ENCODE assay signal across 9 cellular contexts in the genomic region with DNA sequence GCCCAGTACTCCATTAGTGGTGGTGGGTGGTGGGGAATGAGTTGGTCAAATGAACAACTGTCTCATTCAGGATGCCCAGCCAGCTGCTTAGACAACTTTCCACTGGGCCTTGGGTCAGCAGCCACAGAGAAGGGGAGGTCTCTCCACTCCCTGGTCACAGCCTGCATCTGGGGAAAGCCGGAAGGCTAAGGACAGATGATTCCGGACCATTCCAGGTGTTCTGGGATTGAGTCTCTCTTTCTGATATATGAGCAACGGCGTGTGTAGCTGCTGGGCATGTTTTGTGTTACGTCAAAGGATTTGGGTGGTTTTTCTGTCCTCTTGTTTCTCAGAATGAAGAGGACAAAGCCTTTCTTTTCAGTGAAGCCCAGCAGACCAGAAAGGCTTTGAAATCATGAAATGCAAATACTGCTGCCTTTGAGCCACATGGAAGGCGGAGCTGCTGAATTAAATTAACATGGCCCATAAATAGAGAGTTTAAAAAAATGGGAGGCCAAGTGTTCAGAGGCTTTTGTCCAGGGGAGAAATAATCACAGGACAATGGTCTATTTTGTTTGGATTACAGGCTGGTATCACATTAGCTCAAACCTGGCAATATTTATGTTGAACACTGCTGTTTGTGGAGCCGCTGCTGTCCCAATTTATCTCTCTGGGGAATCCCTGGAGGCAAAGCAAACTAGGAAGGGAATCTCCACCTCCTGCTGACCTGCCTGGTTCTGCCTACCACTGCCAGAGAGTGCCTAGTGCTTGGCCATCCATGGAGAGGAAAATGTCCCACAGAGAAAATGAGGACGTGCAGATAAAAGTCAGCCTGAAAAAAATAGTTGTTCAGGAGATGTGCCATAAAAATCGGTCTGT.
DNase-seq lines count a peak whose midpoint lies in the region; ATAC-seq and TF ChIP-seq lines count a peak whose summit lies in the region.
"Had no signal": no experiment of that assay in that cellular context is flagged by ENCODE, and none has a peak within 500 bp of the region (broad histone marks: within the 10 kb centered on the region; RNA-seq: fewer than 3 reads in every experiment).

No MANE protein-coding gene starts in this region.

- H3K4me1 Mint-ChIP-seq in immature natural killer cell, result no peaks in the 10 kb centered on the region

- WGBS in prostate gland, result 42% methylated on average over 9 of the region's 9 CpGs

- H3K27me3 Mint-ChIP-seq in immature natural killer cell (ENCODE audit: low read depth in 3 of 3), result peaks cover 0 to 17% (median 4%) of the 10 kb centered on the region in 3 donors

- H3K9me3 Mint-ChIP-seq in immature natural killer cell, result peaks cover 0 to 1% (median 0%) of the 10 kb centered on the region in 6 donors

- H3K36me3 ChIP-seq in prostate gland, result no peaks in the 10 kb centered on the region

- no peaks in the 10 kb centered on the region for H3K9me3 ChIP-seq in prostate gland

- no peak overlapping the region for H3K4me3 Mint-ChIP-seq in immature natural killer cell

- no peaks in the 10 kb centered on the region for H3K27me3 ChIP-seq in prostate gland (replicated peaks; ENCODE audit: insufficient read depth)

- peak; percentile 51 for DNase-seq in NCI-H774 (lab: John Stamatoyannopoulos, UW)
- peak; percentile 97 for DNase-seq in pons (ENCODE audit: low spot score)
- no peak for DNase-seq in HPDE6-E6E7 (ENCODE audit: extremely low spot score)
- DNase-seq in immature natural killer cell, result no peak
- no peak for DNase-seq in prostate gland (ENCODE audit: low spot score)

- intact Hi-C loops in prostate gland (cut with DNase I), result no loop called here

- no peaks in the 10 kb centered on the region for H3K4me1 ChIP-seq in prostate gland (replicated peaks)

- TF ChIP-seq POLR2A in prostate gland (IDR thresholded peaks at IDR 0.05), result no peak

- H3K36me3 Mint-ChIP-seq in immature natural killer cell, result no peaks in the 10 kb centered on the region

- no peak overlapping the region for H3K4me3 ChIP-seq in prostate gland
- H3K4me3 ChIP-seq: skin epidermis had no signal

- H3K27ac Mint-ChIP-seq in immature natural killer cell, result no peak overlapping the region

- peak; percentile 89 for ATAC-seq in GM19035 (IDR thresholded peaks at IDR 0.05; ENCODE audit: unreplicated experiment)
- ATAC-seq in HG02870 (IDR thresholded peaks at IDR 0.05; ENCODE audit: unreplicated experiment), result peak; percentile 94
- ATAC-seq in HG03097 (IDR thresholded peaks at IDR 0.05; ENCODE audit: low FRiP score, unreplicated experiment), result no peak

- TF ChIP-seq CTCF in prostate gland (IDR thresholded peaks at IDR 0.05), result no peak

- H3K27ac ChIP-seq in prostate gland, result no peak overlapping the region
- H3K27ac ChIP-seq: skin epidermis had no signal

Comparison
In these comparisons a context has a peak if more than half of its experiments do, and no peak if none do; other contexts are left out.
1. DNase-seq: peak in NCI-H774 (single experiment) and pons (single experiment); none in HPDE6-E6E7 (single experiment), immature natural killer cell (0 of 3) and prostate gland (single experiment).